Comparison of ENCODE assay signal across 17 cellular contexts in genomic region chr15:50330921-50331320, GRCh38. TPM values are rescaled to one million over a fixed set of nuclear protein-coding genes. Genes with fewer than 3 reads are reported as not detected.
DNase-seq lines count a peak whose midpoint lies in the region; ATAC-seq, FAIRE-seq and TF ChIP-seq lines count a peak whose summit lies in the region.
"Had no signal": no experiment of that assay in that cellular context is flagged by ENCODE, and none has a peak within 500 bp of the region (broad histone marks: within the 10 kb centered on the region; RNA-seq: fewer than 3 reads in every experiment).

No MANE protein-coding gene starts in this region.

- no peak overlapping the region for H3K27ac ChIP-seq in CD4-positive, CD25-positive, alpha-beta regulatory T cell (ENCODE audit: insufficient read depth, low read length, poor library complexity, severe bottlenecking)
- H3K27ac ChIP-seq: colonic mucosa, hepatocyte, thyroid gland had no signal

- no peaks in the 10 kb centered on the region for H3K9me3 Mint-ChIP-seq in CD4-positive, CD25-positive, alpha-beta regulatory T cell

- H3K27ac Mint-ChIP-seq in CD4-positive, CD25-positive, alpha-beta regulatory T cell: peak overlapping the region in 2 of 3 donors; percentile 1 to 28

- in situ Hi-C loops in GM13977 (cut with MboI; ENCODE audit: low pct_unique_long_range_greater_than_20kb, low sequenced_read_pairs, unreplicated experiment): no loop called here

- no peak for DNase-seq in CD4-positive, CD25-positive, alpha-beta regulatory T cell
- DNase-seq in GM19239 (ENCODE audit: insufficient read length, low spot score) (no peak), NCI-H226 (peak; percentile 49), fibroblast of pulmonary artery (ENCODE audit: low read depth) (peak; percentile 20), GM13977 (ENCODE audit: low spot score) (no peak), NOMO-1 treated with dmso at 0.1 percent for 144 hours (lab: John Stamatoyannopoulos, UW; ENCODE audit: unreplicated experiment) (no peak)
- DNase-seq in activated effector memory CD4-positive, alpha-beta T cell treated with Interleukin-2 at 50 U/mL for 16 hours: no peak
- DNase-seq: activated CD8-positive, alpha-beta memory T cell treated with anti-CD3 and anti-CD28 coated beads, Interleukin-2, amount 50 U/mL, for 4 hours; BE2C; colonic mucosa; DMS79; NCI-H1092 treated with DMSO at 0.1 percent for 48 hours; NCI-H345; thyroid gland had no signal

- peak; percentile 82 for FAIRE-seq in GM19239 (lab: Jason Lieb, UNC)
- FAIRE-seq: HepG2 had no signal

- peak overlapping the region in 1 of 4 donors; percentile 76 for H3K4me3 Mint-ChIP-seq in CD4-positive, CD25-positive, alpha-beta regulatory T cell

- H3K27me3 Mint-ChIP-seq in CD4-positive, CD25-positive, alpha-beta regulatory T cell: no peaks in the 10 kb centered on the region

- H3K4me1 ChIP-seq in CD4-positive, CD25-positive, alpha-beta regulatory T cell (ENCODE audit: control insufficient read depth, insufficient read depth, low read length, poor library complexity, severe bottlenecking): peaks cover 4% of the 10 kb centered on the region
- H3K4me1 ChIP-seq: BE2C, colonic mucosa, thyroid gland had no signal

- H3K4me1 Mint-ChIP-seq in CD4-positive, CD25-positive, alpha-beta regulatory T cell: peaks cover 20 to 29% (median 27%) of the 10 kb centered on the region in 4 donors

- H3K27me3 ChIP-seq in CD4-positive, CD25-positive, alpha-beta regulatory T cell (ENCODE audit: control insufficient read depth, insufficient read depth, low read length): no peaks in the 10 kb centered on the region
- H3K27me3 ChIP-seq: BE2C, colonic mucosa, hepatocyte, thyroid gland had no signal

- no peak overlapping the region for H3K4me3 ChIP-seq in CD4-positive, CD25-positive, alpha-beta regulatory T cell (ENCODE audit: low read depth, low read length)
- H3K4me3 ChIP-seq in fibroblast of pulmonary artery (replicated peaks; ENCODE audit: low read depth, low read length): no peak overlapping the region
- H3K4me3 ChIP-seq: colonic mucosa, hepatocyte, thyroid gland had no signal

- TF ChIP-seq POLR2A in GM18505 (IDR thresholded peaks at IDR 0.05; ENCODE audit: borderline replicate concordance, extremely low read depth, insufficient read depth, insufficient read length): no peak

- no peaks in the 10 kb centered on the region for H3K9me3 ChIP-seq in CD4-positive, CD25-positive, alpha-beta regulatory T cell (ENCODE audit: control insufficient read depth in 2 of 2, low read length in 2 of 2)
- H3K9me3 ChIP-seq: BE2C, colonic mucosa, thyroid gland had no signal

- no peaks in the 10 kb centered on the region for H3K36me3 ChIP-seq in CD4-positive, CD25-positive, alpha-beta regulatory T cell (ENCODE audit: control insufficient read depth, insufficient read depth, low read length)
- H3K36me3 ChIP-seq: BE2C, colonic mucosa, thyroid gland had no signal

- peaks cover 5% of the 10 kb centered on the region for H3K36me3 Mint-ChIP-seq in CD4-positive, CD25-positive, alpha-beta regulatory T cell

- TF ChIP-seq CTCF in fibroblast of pulmonary artery (IDR thresholded peaks at IDR 0.05; ENCODE audit: low read length, missing control alignments): no peak
- no peak for TF ChIP-seq CTCF in GM13977 (IDR thresholded peaks at IDR 0.05; ENCODE audit: extremely low read depth, insufficient read depth, missing control alignments)

- no peak for ATAC-seq in CD4-positive, CD25-positive, alpha-beta regulatory T cell (ENCODE audit: low read depth in 2 of 2)
- ATAC-seq in GM18505 (IDR thresholded peaks at IDR 0.05; ENCODE audit: unreplicated experiment): no peak
- ATAC-seq: HepG2 had no signal

RNA-seq across cellular contexts. Expression of gene GABPB1, which starts 24.1 kb away (rescaled TPM):
- 31.0 TPM for total RNA-seq in CD4-positive, CD25-positive, alpha-beta regulatory T cell
- 10 to 100 TPM; 29.9 to 38.3 (median 34.2) TPM for polyA plus RNA-seq in CD4-positive, CD25-positive, alpha-beta regulatory T cell

Comparison
In these comparisons a context has a peak if more than half of its experiments do, and no peak if none do; other contexts are left out.
1. DNase-seq: peak in NCI-H226 (single experiment) and fibroblast of pulmonary artery (single experiment); none in CD4-positive, CD25-positive, alpha-beta regulatory T cell (0 of 3), GM19239 (single experiment), GM13977 (single experiment), NOMO-1 treated with dmso at 0.1 percent for 144 hours (single experiment) and activated effector memory CD4-positive, alpha-beta T cell treated with Interleukin-2 at 50 U/mL for 16 hours (single experiment).